Comparison of ENCODE assay signal across 1 cellular context in genomic region chr4:26476545-26476944, GRCh38.
TF ChIP-seq lines count a peak whose summit lies in the region.

No MANE protein-coding gene starts in this region.

TF ChIP-seq in HepG2, 621 proteins besides CTCF, POLR2A, EP300 and RAD21:
- TF ChIP-seq IKZF5 (CRISPR knock-in tag; IDR thresholded peaks at IDR 0.05) (no peak), MTF1 (CRISPR knock-in tag; IDR thresholded peaks at IDR 0.05) (no peak)
- TF ChIP-seq, protein P1, sequence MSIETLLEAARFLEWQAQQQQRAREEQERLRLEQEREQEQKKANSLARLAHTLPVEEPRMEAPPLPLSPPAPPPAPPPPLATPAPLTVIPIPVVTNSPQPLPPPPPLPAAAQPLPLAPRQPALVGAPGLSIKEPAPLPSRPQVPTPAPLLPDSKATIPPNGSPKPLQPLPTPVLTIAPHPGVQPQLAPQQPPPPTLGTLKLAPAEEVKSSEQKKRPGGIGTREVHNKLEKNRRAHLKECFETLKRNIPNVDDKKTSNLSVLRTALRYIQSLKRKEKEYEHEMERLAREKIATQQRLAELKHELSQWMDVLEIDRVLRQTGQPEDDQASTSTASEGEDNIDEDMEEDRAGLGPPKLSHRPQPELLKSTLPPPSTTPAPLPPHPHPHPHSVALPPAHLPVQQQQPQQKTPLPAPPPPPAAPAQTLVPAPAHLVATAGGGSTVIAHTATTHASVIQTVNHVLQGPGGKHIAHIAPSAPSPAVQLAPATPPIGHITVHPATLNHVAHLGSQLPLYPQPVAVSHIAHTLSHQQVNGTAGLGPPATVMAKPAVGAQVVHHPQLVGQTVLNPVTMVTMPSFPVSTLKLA (IDR thresholded peaks at IDR 0.05), result peak; percentile 93
